ENCODE assay signal across 2 cellular contexts in genomic region chr17:36901506-36901905, GRCh38.
TF ChIP-seq lines count a peak whose summit lies in the region.

No MANE protein-coding gene starts in this region.

TF ChIP-seq in SK-N-SH treated with all-trans-retinoic acid at 6 μM for 48 hours, 23 proteins besides CTCF, POLR2A, EP300 and RAD21 (continued from another document):
- TF ChIP-seq POU6F1 (CRISPR knock-in tag; IDR thresholded peaks at IDR 0.05; ENCODE audit: borderline replicate concordance, low read depth) (no peak), PPARA (CRISPR knock-in tag; IDR thresholded peaks at IDR 0.05; ENCODE audit: borderline replicate concordance) (no peak), GLIS3 (CRISPR knock-in tag; IDR thresholded peaks at IDR 0.05) (no peak), CSRNP3 (CRISPR knock-in tag; IDR thresholded peaks at IDR 0.05) (no peak), ZNF565 (CRISPR knock-in tag; conservative IDR thresholded peaks at IDR 0.05; ENCODE audit: low read depth) (no peak), CSDC2 (CRISPR knock-in tag; IDR thresholded peaks at IDR 0.05) (no peak), OSR1 (CRISPR knock-in tag; IDR thresholded peaks at IDR 0.05) (no peak), TSHZ2 (CRISPR knock-in tag; IDR thresholded peaks at IDR 0.05) (no peak), BACH2 (CRISPR knock-in tag; IDR thresholded peaks at IDR 0.05; ENCODE audit: borderline replicate concordance) (no peak), PATZ1 (CRISPR knock-in tag; IDR thresholded peaks at IDR 0.05; ENCODE audit: borderline replicate concordance) (no peak), ZNF70 (CRISPR knock-in tag; IDR thresholded peaks at IDR 0.05) (no peak)
TF ChIP-seq in SK-N-SH treated with all-trans-retinoic acid at 6 μM for 48 hours: peak in this region for 0.

TF ChIP-seq in SK-N-SH, 30 proteins besides CTCF, POLR2A, EP300 and RAD21 (continued from another document):
- no peak for TF ChIP-seq IRF3 (IDR thresholded peaks at IDR 0.05; ENCODE audit: low read depth, low read length)
- no peak for TF ChIP-seq RXRA (IDR thresholded peaks at IDR 0.05; ENCODE audit: borderline replicate concordance, low read depth)
TF ChIP-seq in SK-N-SH: peak in this region for 0.
